In genomic region chr5:29208026-29208425, GRCh38 we compare ENCODE assay signal across 27 cellular contexts.
DNase-seq lines count a peak whose midpoint lies in the region; ATAC-seq and TF ChIP-seq lines count a peak whose summit lies in the region.
"Had no signal": no experiment of that assay in that cellular context is flagged by ENCODE, and none has a peak within 500 bp of the region (broad histone marks: within the 10 kb centered on the region; RNA-seq: fewer than 3 reads in every experiment).

No MANE protein-coding gene starts in this region.

- H3K36me3 Mint-ChIP-seq in GM23338 (ENCODE audit: low read depth), result no peaks in the 10 kb centered on the region
- H3K36me3 Mint-ChIP-seq: CD8-positive, alpha-beta T cell; naive B cell; stimulated activated naive B cell treated with anti-CD40 and anti-IgM and Interleukin-4, amounts not matched to agents 10 μg/mL and 1 μg/mL and 100 μg/mL, for 72 hours had no signal

- no peaks in the 10 kb centered on the region for H3K36me3 ChIP-seq in GM23338 (ENCODE audit: insufficient read depth)
- H3K36me3 ChIP-seq: heart left ventricle, spleen, uterus had no signal

- 0 out of 2 replicates have a peak overlapping the region, but pooled peaks have one; percentile 31 for H3K27ac Mint-ChIP-seq in GM23338
- H3K27ac Mint-ChIP-seq: activated CD8-positive, alpha-beta T cell treated with anti-CD3 and anti-CD28 coated beads, Interleukin-2, amount 10 ng/mL, durations not matched to agents 7 days and 5 days; CD8-positive, alpha-beta T cell; dendritic cell treated with granulocyte-macrophage colony-stimulating factor and Interleukin-4, amounts not matched to agents 40 ng/mL and 50 ng/mL, for 4 days; naive B cell; stimulated activated naive B cell treated with anti-CD40 and anti-IgM and Interleukin-4, amounts not matched to agents 10 μg/mL and 1 μg/mL and 100 μg/mL, for 72 hours had no signal

- no peaks in the 10 kb centered on the region for H3K79me2 ChIP-seq in GM23338 (replicated peaks; ENCODE audit: insufficient read depth)

- H4K20me1 ChIP-seq in GM23338 (replicated peaks; ENCODE audit: insufficient read depth), result no peaks in the 10 kb centered on the region

- TF ChIP-seq POLR2A in erythroblast (IDR thresholded peaks at IDR 0.05; ENCODE audit: low read length), result no peak

- no peaks in the 10 kb centered on the region for H3F3A ChIP-seq in GM23338 (replicated peaks; ENCODE audit: low read depth)

- DNase-seq in GM23338 (ENCODE audit: low spot score) (no peak), NCI-H69 (lab: John Stamatoyannopoulos, UW) (peak; percentile 7), amniotic epithelial cell (ENCODE audit: low read depth) (peak; percentile 91), iris pigment epithelial cell (ENCODE audit: low read depth) (peak; percentile 28), erythroblast (lab: John Stamatoyannopoulos, UW) (no peak), NCI-H524 treated with DMSO at 0.1 percent for 48 hours (lab: John Stamatoyannopoulos, UW) (no peak), substantia nigra (lab: John Stamatoyannopoulos, UW) (no peak)
- no peak for DNase-seq in stimulated activated CD4-positive, alpha-beta T cell treated with anti-CD3 and anti-CD28 coated beads, Interleukin-4, amount 100 ng/mL, for 24 hours
- DNase-seq: activated CD4-positive, CD25-positive, alpha-beta regulatory T cell treated with anti-CD3 and anti-CD28 coated beads, Interleukin-2, amount 50 U/mL, for 72 hours; activated CD8-positive, alpha-beta T cell treated with anti-CD3 and anti-CD28 coated beads, Interleukin-2, amount 10 ng/mL, durations not matched to agents 7 days and 5 days; amniotic stem cell; caudate nucleus; CD8-positive, alpha-beta T cell; heart left ventricle; KBM-7; MV-4-11; naive B cell; NCI-H1694; NCI-H524; occipital lobe; spleen; stimulated activated CD4-positive, alpha-beta T cell treated with anti-CD3 and anti-CD28 coated beads, Interleukin-2, amount 100 ng/mL, for 48 hours; stimulated activated naive B cell treated with anti-CD40 and anti-IgM and Interleukin-4, amounts not matched to agents 10 μg/mL and 1 μg/mL and 100 μg/mL, for 72 hours; uterus had no signal

- peak overlapping the region; percentile 61; the same call in 1 of the 2 replicates for H2AFZ ChIP-seq in GM23338

- H3K27me3 Mint-ChIP-seq in GM23338 (ENCODE audit: insufficient read depth, low read depth, poor library complexity), result no peaks in the 10 kb centered on the region
- H3K27me3 Mint-ChIP-seq: dendritic cell treated with granulocyte-macrophage colony-stimulating factor and Interleukin-4, amounts not matched to agents 40 ng/mL and 50 ng/mL, for 4 days; naive B cell; stimulated activated naive B cell treated with anti-CD40 and anti-IgM and Interleukin-4, amounts not matched to agents 10 μg/mL and 1 μg/mL and 100 μg/mL, for 72 hours had no signal

- H3K4me1 Mint-ChIP-seq in GM23338, result peaks cover 20% of the 10 kb centered on the region
- H3K4me1 Mint-ChIP-seq: naive B cell; stimulated activated naive B cell treated with anti-CD40 and anti-IgM and Interleukin-4, amounts not matched to agents 10 μg/mL and 1 μg/mL and 100 μg/mL, for 72 hours had no signal

- no peaks in the 10 kb centered on the region for H3K27me3 ChIP-seq in GM23338 (ENCODE audit: insufficient read depth)
- H3K27me3 ChIP-seq: heart left ventricle, spleen, uterus had no signal

- H3K4me1 ChIP-seq in GM23338 (ENCODE audit: insufficient read depth), result peaks cover 23% of the 10 kb centered on the region
- H3K4me1 ChIP-seq: heart left ventricle, spleen, uterus had no signal

- no peak for ATAC-seq in GM23338
- ATAC-seq: activated CD8-positive, alpha-beta T cell treated with anti-CD3 and anti-CD28 coated beads, Interleukin-2, amount 10 ng/mL, durations not matched to agents 7 days and 5 days; CD8-positive, alpha-beta T cell; heart left ventricle; left lobe of liver; Right ventricle myocardium inferior; stimulated activated naive B cell treated with anti-CD40 and anti-IgM and Interleukin-4, amounts not matched to agents 10 μg/mL and 1 μg/mL and 100 μg/mL, for 72 hours had no signal

- H3K9me3 Mint-ChIP-seq in GM23338, result no peaks in the 10 kb centered on the region
- H3K9me3 Mint-ChIP-seq: dendritic cell treated with granulocyte-macrophage colony-stimulating factor and Interleukin-4, amounts not matched to agents 40 ng/mL and 50 ng/mL, for 4 days had no signal

- H3K9me2 ChIP-seq in GM23338 (ENCODE audit: insufficient read depth), result no peaks in the 10 kb centered on the region

- H3K27ac ChIP-seq in GM23338 (ENCODE audit: low read depth) (no peak overlapping the region), substantia nigra (ENCODE audit: low read depth, low read length, poor library complexity, severe bottlenecking) (no peak overlapping the region)
- H3K27ac ChIP-seq: heart left ventricle, spleen, uterus had no signal

- H3K4me3 Mint-ChIP-seq in GM23338, result no peak overlapping the region
- H3K4me3 Mint-ChIP-seq: activated CD8-positive, alpha-beta T cell treated with anti-CD3 and anti-CD28 coated beads, Interleukin-2, amount 10 ng/mL, durations not matched to agents 7 days and 5 days; CD8-positive, alpha-beta T cell; dendritic cell treated with granulocyte-macrophage colony-stimulating factor and Interleukin-4, amounts not matched to agents 40 ng/mL and 50 ng/mL, for 4 days; naive B cell; stimulated activated naive B cell treated with anti-CD40 and anti-IgM and Interleukin-4, amounts not matched to agents 10 μg/mL and 1 μg/mL and 100 μg/mL, for 72 hours had no signal

- no peak overlapping the region for H3K4me3 ChIP-seq in GM23338
- H3K4me3 ChIP-seq: heart left ventricle, spleen, uterus had no signal

- H3K4me2 ChIP-seq in GM23338, result no peak overlapping the region

- TF ChIP-seq CTCF in GM23338 (conservative IDR thresholded peaks at IDR 0.05; ENCODE audit: low read depth in 2 of 2), result no peak

TF ChIP-seq in GM23338, 12 proteins besides CTCF, POLR2A, EP300 and RAD21 (continues in another document):
- TF ChIP-seq EZH2phosphoT487 (IDR thresholded peaks at IDR 0.05; ENCODE audit: unreplicated experiment) (no peak), STAT1 (IDR thresholded peaks at IDR 0.05; ENCODE audit: unreplicated experiment) (no peak), REST (IDR thresholded peaks at IDR 0.05; ENCODE audit: unreplicated experiment) (no peak), ZNF331 (CRISPR knock-in tag; IDR thresholded peaks at IDR 0.05; ENCODE audit: low read depth) (no peak), POLR2AphosphoS5 (IDR thresholded peaks at IDR 0.05; ENCODE audit: low read depth) (no peak), CREB1 (CRISPR knock-in tag; IDR thresholded peaks at IDR 0.05; ENCODE audit: low read depth) (no peak), ETS1 (IDR thresholded peaks at IDR 0.05) (no peak), NANOG (IDR thresholded peaks at IDR 0.05; ENCODE audit: borderline replicate concordance) (no peak), ZNF114 (CRISPR knock-in tag; IDR thresholded peaks at IDR 0.05) (no peak), EZH2 (IDR thresholded peaks at IDR 0.05; ENCODE audit: low read depth, unreplicated experiment) (no peak), JUNB (IDR thresholded peaks at IDR 0.05; ENCODE audit: unreplicated experiment) (no peak)

Comparison
In these comparisons a context has a peak if more than half of its experiments do, and no peak if none do; other contexts are left out.
1. DNase-seq: peak in NCI-H69 (single experiment), amniotic epithelial cell (single experiment) and iris pigment epithelial cell (single experiment); none in GM23338 (single experiment), stimulated activated CD4-positive, alpha-beta T cell treated with anti-CD3 and anti-CD28 coated beads, Interleukin-4, amount 100 ng/mL, for 24 hours (single experiment), erythroblast (0 of 2), NCI-H524 treated with DMSO at 0.1 percent for 48 hours (single experiment) and substantia nigra (0 of 49).